29 cellular contexts compared by ENCODE assay signal in genomic region chr12:121121805-121122204, GRCh38.
"Had no signal": no experiment of that assay in that cellular context is flagged by ENCODE, and none has a peak within 500 bp of the region (broad histone marks: within the 10 kb centered on the region; RNA-seq: fewer than 3 reads in every experiment).

No MANE protein-coding gene starts in this region.

- DNase-seq: activated B cell treated with CpG ODN at 0.5 μM for 24 hours; activated CD4-positive, alpha-beta memory T cell treated with anti-CD3 and anti-CD28 coated beads for 36 hours; activated CD4-positive, alpha-beta T cell treated with anti-CD3 and anti-CD28 coated beads for 48 hours; activated CD8-positive, alpha-beta memory T cell treated with anti-CD3 and anti-CD28 coated beads, Interleukin-2, amount 10 ng/mL, durations not matched to agents 7 days and 5 days; activated CD8-positive, alpha-beta memory T cell treated with anti-CD3 and anti-CD28 coated beads, Interleukin-2, amount 50 U/mL, for 4 hours; activated CD8-positive, alpha-beta T cell treated with anti-CD3 and anti-CD28 coated beads, Interleukin-2, amount 10 ng/mL, durations not matched to agents 7 days and 5 days; activated effector memory CD4-positive, alpha-beta T cell treated with anti-CD3 and anti-CD28 coated beads, Interleukin-2, amount 50 U/mL, for 16 hours; activated naive CD4-positive, alpha-beta T cell treated with anti-CD3 and anti-CD28 coated beads for 36 hours; activated naive CD8-positive, alpha-beta T cell treated with anti-CD3 and anti-CD28 coated beads for 36 hours; activated naive CD8-positive, alpha-beta T cell treated with anti-CD3 and anti-CD28 coated beads, Interleukin-2, amount 50 U/mL, for 24 hours; activated T-cell treated with anti-CD3 and anti-CD28 coated beads, Interleukin-2, amount 50 U/mL, for 1 hour; activated T-cell treated with anti-CD3 and anti-CD28 coated beads, Interleukin-2, amount 50 U/mL, for 48 hours; adrenal gland; amygdala; aorta; body of pancreas; caudate nucleus; cortex of kidney; dermis blood vessel endothelial cell; effector CD4-positive, alpha-beta T cell; effector memory CD8-positive, alpha-beta T cell; esophagus squamous epithelium; T-helper 1 cell; T-helper 17 cell; T1000; WERI-Rb-1 had no signal

- H3K4me3 ChIP-seq: adrenal gland, body of pancreas, esophagus squamous epithelium, gastroesophageal sphincter had no signal

- H3K27ac ChIP-seq: adrenal gland, body of pancreas, epithelial cell of prostate, esophagus squamous epithelium, gastroesophageal sphincter, WERI-Rb-1 had no signal

- H3K9me3 ChIP-seq: adrenal gland, body of pancreas, esophagus squamous epithelium, gastroesophageal sphincter had no signal

- H3K27me3 ChIP-seq: adrenal gland, body of pancreas, esophagus squamous epithelium had no signal

- H3K4me1 ChIP-seq: adrenal gland, esophagus squamous epithelium, gastroesophageal sphincter had no signal

- H3K36me3 ChIP-seq: adrenal gland, esophagus squamous epithelium, gastroesophageal sphincter, WERI-Rb-1 had no signal

- ATAC-seq: activated CD4-positive, CD25-positive, alpha-beta regulatory T cell treated with anti-CD3 and anti-CD28 coated beads, Interleukin-2, amount 50 U/mL, for 24 hours; activated CD8-positive, alpha-beta memory T cell treated with anti-CD3 and anti-CD28 coated beads, Interleukin-2, amount 10 ng/mL, durations not matched to agents 7 days and 5 days; activated CD8-positive, alpha-beta T cell treated with anti-CD3 and anti-CD28 coated beads, Interleukin-2, amount 10 ng/mL, durations not matched to agents 7 days and 5 days; activated naive CD8-positive, alpha-beta T cell treated with anti-CD3 and anti-CD28 coated beads, Interleukin-2, amount 50 U/mL, for 24 hours; body of pancreas; effector memory CD8-positive, alpha-beta T cell; gastroesophageal sphincter; T-helper 17 cell had no signal
